8 cellular contexts compared by ENCODE assay signal in the genomic region with DNA sequence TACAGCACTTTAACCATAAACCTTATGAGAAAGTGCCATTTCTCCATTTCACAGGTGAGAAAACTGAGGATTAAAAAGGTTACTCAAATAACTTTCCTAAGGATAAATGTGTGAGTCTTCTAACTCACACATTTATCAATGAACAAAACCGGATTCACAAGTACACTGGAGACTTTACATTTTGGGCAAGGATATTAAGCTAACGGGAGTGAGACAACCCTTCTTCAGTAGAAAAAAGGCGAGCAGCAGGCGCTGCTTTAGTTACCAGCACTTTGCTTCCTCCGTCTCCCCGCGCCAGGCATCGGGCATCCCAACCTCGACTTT. TPM values are rescaled to one million over a fixed set of nuclear protein-coding genes. Genes with fewer than 3 reads are reported as not detected.
A peak's percentile ranks its signal among the peaks of the same experiment; 100 is the strongest.
DNase-seq lines count a peak whose midpoint lies in the region; ATAC-seq and TF ChIP-seq lines count a peak whose summit lies in the region.

No MANE protein-coding gene starts in this region.

- POLR2A ChIA-PET in activated B cell treated with CpG ODN at 0.5 μM for 24 hours (lab: Charles Lee): interaction anchor here (0.6 to 1.4 kb wide), 5 partner anchors 8 to 1290 kb away, joined by 3 to 10 read pairs (median 5); a partner anchor contains a TSS

- no peaks in the 10 kb centered on the region for H3F3A ChIP-seq in GM23338 (replicated peaks; ENCODE audit: low read depth)

- H3K9ac ChIP-seq in skeletal muscle satellite cell (ENCODE audit: low read depth, low read length): peak overlapping the region; percentile 32

- ATAC-seq in GM23338: no peak
- no peak for ATAC-seq in activated B cell treated with CpG ODN at 0.5 μM for 24 hours (ENCODE audit: low read depth)
- no peak for ATAC-seq in HG03196 (IDR thresholded peaks at IDR 0.05; ENCODE audit: unreplicated experiment)

- no peaks in the 10 kb centered on the region for H3K9me2 ChIP-seq in GM23338 (ENCODE audit: insufficient read depth)

- no peaks in the 10 kb centered on the region for H3K9me3 ChIP-seq in skeletal muscle satellite cell (replicated peaks; ENCODE audit: low read length)

- H3K36me3 Mint-ChIP-seq in GM23338 (ENCODE audit: low read depth) (peaks cover 6% of the 10 kb centered on the region; the same call in 2 of the 3 replicates), activated B cell treated with CpG ODN at 0.5 μM for 24 hours (ENCODE audit: low read depth) (peaks cover 23% of the 10 kb centered on the region), glutamatergic neuron (ENCODE audit: unreplicated experiment) (no peaks in the 10 kb centered on the region)

- no peak overlapping the region for H3K27ac ChIP-seq in GM23338 (ENCODE audit: low read depth)

- peak overlapping the region; percentile 86 for H3K4me3 ChIP-seq in GM23338
- peak overlapping the region; percentile 94 for H3K4me3 ChIP-seq in skeletal muscle satellite cell (ENCODE audit: low read length)

- H3K4me1 Mint-ChIP-seq in GM23338 (peaks cover 19% of the 10 kb centered on the region), activated B cell treated with CpG ODN at 0.5 μM for 24 hours (peaks cover 19% of the 10 kb centered on the region), glutamatergic neuron (ENCODE audit: low read depth, unreplicated experiment) (peaks cover 31% of the 10 kb centered on the region)

- no peaks in the 10 kb centered on the region for H3K36me3 ChIP-seq in GM23338 (ENCODE audit: insufficient read depth)
- H3K36me3 ChIP-seq in skeletal muscle satellite cell (ENCODE audit: insufficient read depth, low read length): no peaks in the 10 kb centered on the region

- H3K27me3 ChIP-seq in GM23338 (ENCODE audit: insufficient read depth): 0 out of 2 replicates have a peak, but pooled peaks cover 6% of the 10 kb centered on the region
- no peaks in the 10 kb centered on the region for H3K27me3 ChIP-seq in skeletal muscle satellite cell (ENCODE audit: control insufficient read depth, insufficient read depth, low read length)

- CTCF ChIA-PET in activated B cell treated with CpG ODN at 0.5 μM for 24 hours (lab: Charles Lee): interaction anchor here (1.1 to 2.5 kb wide), 3 partner anchors 10 to 1026 kb away, joined by 3 to 12 read pairs (median 5); no protein-coding TSS in a partner anchor

- H3K9me3 Mint-ChIP-seq in GM23338 (peaks cover 4% of the 10 kb centered on the region; the same call in 1 of the 3 replicates), activated B cell treated with CpG ODN at 0.5 μM for 24 hours (no peaks in the 10 kb centered on the region), glutamatergic neuron (ENCODE audit: unreplicated experiment) (peaks cover 4% of the 10 kb centered on the region)

- H3K4me1 ChIP-seq in GM23338 (ENCODE audit: insufficient read depth): peaks cover 17% of the 10 kb centered on the region
- peaks cover 39% of the 10 kb centered on the region for H3K4me1 ChIP-seq in skeletal muscle satellite cell (ENCODE audit: control insufficient read depth, insufficient read depth, low read length)

- TF ChIP-seq CTCF in GM23338 (conservative IDR thresholded peaks at IDR 0.05; ENCODE audit: low read depth in 2 of 2): no peak
- no peak for TF ChIP-seq CTCF in activated B cell treated with CpG ODN at 0.5 μM for 24 hours (IDR thresholded peaks at IDR 0.05)
- TF ChIP-seq CTCF in glutamatergic neuron (IDR thresholded peaks at IDR 0.05; ENCODE audit: partially characterized antibody, unreplicated experiment): no peak

- DNase-seq in GM23338 (ENCODE audit: low spot score) (no peak), activated B cell treated with CpG ODN at 0.5 μM for 24 hours (no peak), glutamatergic neuron (no peak), NCI-H2081 (lab: John Stamatoyannopoulos, UW) (no peak), NCI-H2227 treated with DMSO at 0.1 percent for 48 hours (lab: John Stamatoyannopoulos, UW) (no peak)
- no peak for DNase-seq in effector CD8-positive, alpha-beta T cell (lab: John Stamatoyannopoulos, UW)

- H2AFZ ChIP-seq in GM23338: peak overlapping the region; percentile 83

- H3K4me3 Mint-ChIP-seq in GM23338 (peak overlapping the region; percentile 67), activated B cell treated with CpG ODN at 0.5 μM for 24 hours (peak overlapping the region; percentile 85), glutamatergic neuron (ENCODE audit: unreplicated experiment) (peak overlapping the region; percentile 87)

- H3K4me2 ChIP-seq in GM23338 (peak overlapping the region; percentile 84), skeletal muscle satellite cell (ENCODE audit: low read length) (peak overlapping the region; percentile 90)

- H3K27me3 Mint-ChIP-seq in GM23338 (ENCODE audit: insufficient read depth, low read depth, poor library complexity) (peaks cover 8% of the 10 kb centered on the region), activated B cell treated with CpG ODN at 0.5 μM for 24 hours (no peaks in the 10 kb centered on the region), glutamatergic neuron (ENCODE audit: unreplicated experiment) (no peaks in the 10 kb centered on the region)

- H3K27ac Mint-ChIP-seq in GM23338: peak overlapping the region; percentile 51; the same call in 1 of the 2 replicates
- peak overlapping the region; percentile 67 for H3K27ac Mint-ChIP-seq in activated B cell treated with CpG ODN at 0.5 μM for 24 hours
- H3K27ac Mint-ChIP-seq in glutamatergic neuron (ENCODE audit: unreplicated experiment): no peak overlapping the region

- no peaks in the 10 kb centered on the region for H4K20me1 ChIP-seq in GM23338 (replicated peaks; ENCODE audit: insufficient read depth)

- intact Hi-C loops in activated B cell treated with CpG ODN at 0.5 μM for 24 hours (cut with micrococcal nuclease): loop anchor here (1.0 to 10.0 kb wide), 9 partner anchors 63 to 1711 kb away; a partner anchor contains a TSS

- no peaks in the 10 kb centered on the region for H3K79me2 ChIP-seq in GM23338 (replicated peaks; ENCODE audit: insufficient read depth)

TF ChIP-seq in GM23338, 12 proteins besides CTCF, POLR2A, EP300 and RAD21:
- TF ChIP-seq, protein P1, sequence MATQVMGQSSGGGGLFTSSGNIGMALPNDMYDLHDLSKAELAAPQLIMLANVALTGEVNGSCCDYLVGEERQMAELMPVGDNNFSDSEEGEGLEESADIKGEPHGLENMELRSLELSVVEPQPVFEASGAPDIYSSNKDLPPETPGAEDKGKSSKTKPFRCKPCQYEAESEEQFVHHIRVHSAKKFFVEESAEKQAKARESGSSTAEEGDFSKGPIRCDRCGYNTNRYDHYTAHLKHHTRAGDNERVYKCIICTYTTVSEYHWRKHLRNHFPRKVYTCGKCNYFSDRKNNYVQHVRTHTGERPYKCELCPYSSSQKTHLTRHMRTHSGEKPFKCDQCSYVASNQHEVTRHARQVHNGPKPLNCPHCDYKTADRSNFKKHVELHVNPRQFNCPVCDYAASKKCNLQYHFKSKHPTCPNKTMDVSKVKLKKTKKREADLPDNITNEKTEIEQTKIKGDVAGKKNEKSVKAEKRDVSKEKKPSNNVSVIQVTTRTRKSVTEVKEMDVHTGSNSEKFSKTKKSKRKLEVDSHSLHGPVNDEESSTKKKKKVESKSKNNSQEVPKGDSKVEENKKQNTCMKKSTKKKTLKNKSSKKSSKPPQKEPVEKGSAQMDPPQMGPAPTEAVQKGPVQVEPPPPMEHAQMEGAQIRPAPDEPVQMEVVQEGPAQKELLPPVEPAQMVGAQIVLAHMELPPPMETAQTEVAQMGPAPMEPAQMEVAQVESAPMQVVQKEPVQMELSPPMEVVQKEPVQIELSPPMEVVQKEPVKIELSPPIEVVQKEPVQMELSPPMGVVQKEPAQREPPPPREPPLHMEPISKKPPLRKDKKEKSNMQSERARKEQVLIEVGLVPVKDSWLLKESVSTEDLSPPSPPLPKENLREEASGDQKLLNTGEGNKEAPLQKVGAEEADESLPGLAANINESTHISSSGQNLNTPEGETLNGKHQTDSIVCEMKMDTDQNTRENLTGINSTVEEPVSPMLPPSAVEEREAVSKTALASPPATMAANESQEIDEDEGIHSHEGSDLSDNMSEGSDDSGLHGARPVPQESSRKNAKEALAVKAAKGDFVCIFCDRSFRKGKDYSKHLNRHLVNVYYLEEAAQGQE (IDR thresholded peaks at IDR 0.05; ENCODE audit: unreplicated experiment): no peak
- TF ChIP-seq POLR2AphosphoS5 (IDR thresholded peaks at IDR 0.05; ENCODE audit: low read depth) (no peak), EZH2phosphoT487 (IDR thresholded peaks at IDR 0.05; ENCODE audit: unreplicated experiment) (no peak), ZNF331 (CRISPR knock-in tag; IDR thresholded peaks at IDR 0.05; ENCODE audit: low read depth) (no peak), EZH2 (IDR thresholded peaks at IDR 0.05; ENCODE audit: low read depth, unreplicated experiment) (no peak)

RNA-seq across cellular contexts. Expression of a gene that starts 0.4 kb away (rescaled TPM):
- total RNA-seq in GM23338 (2014; rRNA removed; shearing (Covaris generic)): 4.1 and 12.5 TPM in 2 replicates
- 3.4 and 5.1 TPM in 2 replicates for polyA plus RNA-seq in GM23338 (2016; fragmentation: Nextera tagmentation; extraction: Ambion mirVana)
- total RNA-seq in activated B cell treated with CpG ODN at 0.5 μM for 24 hours (21.3 and 25.2 TPM in 2 replicates), glutamatergic neuron (ENCODE audit: unreplicated experiment) (9.2 TPM)
- 7.4 and 10.6 TPM in 2 replicates for total RNA-seq in skeletal muscle satellite cell (2012; rRNA removed)
